ENCODE assay signal across 1 cellular context in genomic region chr11:66282468-66283455, GRCh38.
TF ChIP-seq lines count a peak whose summit lies in the region.

No MANE protein-coding gene starts in this region.

TF ChIP-seq in HepG2, 621 proteins besides CTCF, POLR2A, EP300 and RAD21 (continued from another document and continues in another):
- TF ChIP-seq MYPOP (CRISPR knock-in tag; IDR thresholded peaks at IDR 0.05) (no peak), HNF1A (IDR thresholded peaks at IDR 0.05; ENCODE audit: low read depth) (no peak), HNF1A (CRISPR knock-in tag; IDR thresholded peaks at IDR 0.05; ENCODE audit: borderline replicate concordance) (peak; percentile 37; the same call in 1 of the 2 replicates), KDM1A (CRISPR knock-in tag; IDR thresholded peaks at IDR 0.05) (no peak), HOXA5 (CRISPR knock-in tag; IDR thresholded peaks at IDR 0.05) (no peak), IKZF1 (IDR thresholded peaks at IDR 0.05) (no peak), POLR2AphosphoS2 (IDR thresholded peaks at IDR 0.05; ENCODE audit: low read depth, low read length) (no peak), DNMT3B (CRISPR knock-in tag; conservative IDR thresholded peaks at IDR 0.05) (no peak), ZNF552 (CRISPR knock-in tag; IDR thresholded peaks at IDR 0.05; ENCODE audit: borderline replicate concordance) (no peak), ZNF878 (CRISPR knock-in tag; IDR thresholded peaks at IDR 0.05) (no peak), ZNF207 (IDR thresholded peaks at IDR 0.05; ENCODE audit: borderline replicate concordance) (no peak), CSRNP2 (CRISPR knock-in tag; conservative IDR thresholded peaks at IDR 0.05; ENCODE audit: low read depth) (no peak), ZBTB44 (CRISPR knock-in tag; IDR thresholded peaks at IDR 0.05) (no peak), ZNF773 (CRISPR knock-in tag; IDR thresholded peaks at IDR 0.05; ENCODE audit: borderline replicate concordance) (no peak), PHF20 (CRISPR knock-in tag; IDR thresholded peaks at IDR 0.05) (no peak), ZNF3 (CRISPR knock-in tag; IDR thresholded peaks at IDR 0.05) (no peak), SPEN (CRISPR knock-in tag; IDR thresholded peaks at IDR 0.05; ENCODE audit: low read depth) (no peak), PAWR (CRISPR knock-in tag; IDR thresholded peaks at IDR 0.05; ENCODE audit: borderline replicate concordance) (no peak), ZNF264 (CRISPR knock-in tag; IDR thresholded peaks at IDR 0.05) (no peak), ZUFSP (CRISPR knock-in tag; IDR thresholded peaks at IDR 0.05; ENCODE audit: borderline replicate concordance) (no peak), ZNF75D (CRISPR knock-in tag; IDR thresholded peaks at IDR 0.05; ENCODE audit: borderline replicate concordance) (no peak), ZBTB7A (CRISPR knock-in tag; IDR thresholded peaks at IDR 0.05) (no peak), ZNF280B (CRISPR knock-in tag; IDR thresholded peaks at IDR 0.05; ENCODE audit: borderline replicate concordance) (peak; percentile 77; the same call in 1 of the 2 replicates), REXO4 (CRISPR knock-in tag; IDR thresholded peaks at IDR 0.05; ENCODE audit: borderline replicate concordance) (no peak), CAMTA2 (CRISPR knock-in tag; IDR thresholded peaks at IDR 0.05; ENCODE audit: borderline replicate concordance) (no peak), IKZF5 (CRISPR knock-in tag; IDR thresholded peaks at IDR 0.05) (peak; percentile 99), PAX8 (CRISPR knock-in tag; IDR thresholded peaks at IDR 0.05; ENCODE audit: borderline replicate concordance) (no peak), ZXDC (CRISPR knock-in tag; IDR thresholded peaks at IDR 0.05) (no peak), FOXK1 (CRISPR knock-in tag; IDR thresholded peaks at IDR 0.05; ENCODE audit: borderline replicate concordance, low read depth) (peak; percentile 27; the same call in 1 of the 2 replicates), MAFG (CRISPR knock-in tag; IDR thresholded peaks at IDR 0.05) (no peak), NFAT5 (CRISPR knock-in tag; IDR thresholded peaks at IDR 0.05) (no peak), ZNF414 (CRISPR knock-in tag; IDR thresholded peaks at IDR 0.05) (no peak), SIN3B (IDR thresholded peaks at IDR 0.05; ENCODE audit: low read length) (no peak)
